ENCODE assay signal across 1 cellular context in the genomic region with DNA sequence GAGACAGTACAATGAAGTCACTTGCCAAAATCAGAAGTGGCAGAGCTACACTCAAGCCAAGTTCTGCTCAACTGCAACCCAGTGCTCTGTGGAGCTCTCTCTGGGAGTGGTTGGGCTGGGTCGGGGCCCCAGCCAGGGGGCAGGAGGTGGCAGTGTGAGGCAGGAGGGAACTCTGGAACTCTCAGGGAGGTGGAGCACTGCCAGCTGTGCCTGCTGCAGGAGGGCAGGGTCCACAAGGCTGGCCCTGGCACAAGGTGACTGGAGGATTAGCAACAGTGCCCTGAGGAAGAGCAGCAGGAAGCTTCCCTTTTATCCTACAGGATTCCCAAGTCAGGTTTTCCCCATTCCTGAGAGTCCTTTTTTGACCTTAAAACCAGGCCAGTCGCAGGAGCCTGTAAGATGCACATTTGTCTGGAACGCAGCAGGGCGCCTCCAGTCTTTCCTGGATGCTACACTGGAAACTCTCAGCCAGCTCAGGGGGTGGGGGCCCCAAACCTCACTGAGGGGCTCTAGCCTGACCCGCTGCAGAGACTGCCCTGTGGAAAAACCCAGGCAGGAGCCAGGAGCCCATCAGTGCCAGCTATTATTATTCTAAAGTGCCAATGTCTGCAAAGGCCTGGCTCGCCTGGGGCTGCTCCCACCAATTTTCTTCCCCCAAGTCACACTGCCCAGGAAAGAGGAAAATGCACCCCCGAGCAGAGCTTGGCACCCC.
TF ChIP-seq lines count a peak whose summit lies in the region.

No MANE protein-coding gene starts in this region.

TF ChIP-seq in H1, 55 proteins besides CTCF, POLR2A, EP300 and RAD21:
- TF ChIP-seq JUN (IDR thresholded peaks at IDR 0.05; ENCODE audit: low read depth, low read length) (no peak), EGR1 (IDR thresholded peaks at IDR 0.05; ENCODE audit: borderline replicate concordance, low read depth, low read length) (no peak), CEBPB (IDR thresholded peaks at IDR 0.05; ENCODE audit: low read depth, low read length) (no peak), CBX8 (IDR thresholded peaks at IDR 0.05; ENCODE audit: borderline replicate concordance, low read depth, low read length) (no peak), TAF1 (IDR thresholded peaks at IDR 0.05; ENCODE audit: low read depth, low read length) (no peak), CBX5 (IDR thresholded peaks at IDR 0.05; ENCODE audit: low read depth, low read length) (no peak), BACH1 (IDR thresholded peaks at IDR 0.05; ENCODE audit: low read length) (no peak), KDM1A (IDR thresholded peaks at IDR 0.05; ENCODE audit: borderline replicate concordance, low read length) (no peak), RFX5 (IDR thresholded peaks at IDR 0.05; ENCODE audit: borderline replicate concordance, low read depth, low read length) (no peak), NANOG (IDR thresholded peaks at IDR 0.05; ENCODE audit: insufficient read depth, low read depth, low read length, poor library complexity, severe bottlenecking) (no peak), POLR2AphosphoS5 (IDR thresholded peaks at IDR 0.05; ENCODE audit: low read depth, low read length) (no peak), TEAD4 (IDR thresholded peaks at IDR 0.05; ENCODE audit: low read depth, low read length) (no peak), RNF2 (IDR thresholded peaks at IDR 0.05; ENCODE audit: borderline replicate concordance, low read depth, low read length, missing control alignments, poor library complexity, severe bottlenecking) (no peak), TBP (IDR thresholded peaks at IDR 0.05; ENCODE audit: low read depth, low read length) (no peak), HDAC6 (IDR thresholded peaks at IDR 0.05; ENCODE audit: low read depth, low read length) (no peak), ZNF274 (IDR thresholded peaks at IDR 0.05; ENCODE audit: borderline replicate concordance, extremely low read depth, low read length) (no peak), CHD2 (IDR thresholded peaks at IDR 0.05; ENCODE audit: low read length) (no peak)
